Comparison of ENCODE assay signal across 19 cellular contexts in the genomic region with DNA sequence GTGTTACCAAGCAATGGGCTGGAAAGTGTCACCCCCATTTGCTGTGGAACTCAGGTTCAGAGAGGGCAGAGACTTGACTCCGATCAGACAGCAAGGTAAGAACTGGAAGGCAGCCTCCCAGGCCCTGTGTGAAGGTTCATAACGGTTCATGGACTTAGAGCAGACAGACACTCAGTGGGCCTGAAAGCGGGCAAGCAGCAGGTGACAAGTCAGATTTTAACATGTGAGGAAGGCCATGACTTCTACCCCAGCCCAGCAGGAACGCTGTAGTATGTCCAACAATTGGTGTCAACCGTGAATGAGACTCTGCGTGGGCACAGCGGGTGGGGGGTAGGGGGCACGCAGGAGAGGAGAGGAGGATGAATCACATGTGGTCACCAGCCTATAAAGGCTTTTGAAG.
DNase-seq lines count a peak whose midpoint lies in the region; ATAC-seq, FAIRE-seq and TF ChIP-seq lines count a peak whose summit lies in the region.
"Had no signal": no experiment of that assay in that cellular context is flagged by ENCODE, and none has a peak within 500 bp of the region (broad histone marks: within the 10 kb centered on the region; RNA-seq: fewer than 3 reads in every experiment).

No MANE protein-coding gene starts in this region.

- TF ChIP-seq EP300 in tibial nerve (IDR thresholded peaks at IDR 0.05), result no peak

- peak; percentile 54 for DNase-seq in activated effector memory CD4-positive, alpha-beta T cell treated with anti-CD3 and anti-CD28 coated beads, Interleukin-2, amount 50 U/mL, for 16 hours
- DNase-seq in activated effector memory CD4-positive, alpha-beta T cell treated with Interleukin-2 at 50 U/mL for 16 hours, result no peak
- DNase-seq in bronchial epithelial cell (ENCODE audit: low read depth), result no peak
- no peak for DNase-seq in naive B cell
- no peak for DNase-seq in tibial nerve (ENCODE audit: low spot score in 2 of 2)
- DNase-seq in H54 (ENCODE audit: insufficient read length, low spot score), result no peak
- no peak for DNase-seq in left lung
- DNase-seq: CD4-positive, alpha-beta memory T cell; DMS53; EL; KBM-7; NCI-H1105; NCI-H2081; NCI-H446 treated with DMSO at 0.1 percent for 48 hours had no signal

- H3K27ac Mint-ChIP-seq in naive B cell, result peak overlapping the region in 5 of 6 donors; percentile 5 to 90 (median 81)
- H3K27ac Mint-ChIP-seq: CD4-positive, alpha-beta memory T cell had no signal

- WGBS in tibial nerve, 2 donors, result 83 to 93% methylated on average over 8 of the region's 8 CpGs

- H3K27me3 Mint-ChIP-seq in naive B cell, result no peaks in the 10 kb centered on the region
- H3K27me3 Mint-ChIP-seq: CD4-positive, alpha-beta memory T cell had no signal

- peaks cover 51 to 86% (median 56%) of the 10 kb centered on the region in 3 donors for H3K4me1 Mint-ChIP-seq in naive B cell
- H3K4me1 Mint-ChIP-seq: CD4-positive, alpha-beta memory T cell had no signal

- no peaks in the 10 kb centered on the region for H3K36me3 ChIP-seq in bronchial epithelial cell (ENCODE audit: control insufficient read depth, insufficient read depth, low read length)
- peaks cover 0 to under 1% (median 0%) of the 10 kb centered on the region in 3 donors for H3K36me3 ChIP-seq in tibial nerve
- H3K36me3 ChIP-seq in left lung, result no peaks in the 10 kb centered on the region
- H3K36me3 ChIP-seq: BLaER1 had no signal

- no peaks in the 10 kb centered on the region for H3K9me3 ChIP-seq in tibial nerve
- H3K9me3 ChIP-seq in left lung, result no peaks in the 10 kb centered on the region
- H3K9me3 ChIP-seq: BLaER1 had no signal

- intact Hi-C loops in left lung (cut with DNase I), result no loop called here

- peaks cover 0 to 4% (median 0%) of the 10 kb centered on the region in 4 donors for H3K4me1 ChIP-seq in tibial nerve
- no peaks in the 10 kb centered on the region for H3K4me1 ChIP-seq in left lung

- peak overlapping the region in 2 of 8 donors; percentile 9 to 42 for H3K4me3 Mint-ChIP-seq in naive B cell
- H3K4me3 Mint-ChIP-seq: GM23338 had no signal

- TF ChIP-seq POLR2A in tibial nerve (IDR thresholded peaks at IDR 0.05) (no peak), H54 (IDR thresholded peaks at IDR 0.05; ENCODE audit: low read depth, low read length) (no peak)

- peak; percentile 40 for FAIRE-seq in bronchial epithelial cell (lab: Jason Lieb, UNC)
- no peak for FAIRE-seq in H54 (lab: Jason Lieb, UNC)
- FAIRE-seq: GM12878, RCC 7860 had no signal

- H3K36me3 Mint-ChIP-seq in naive B cell, result no peaks in the 10 kb centered on the region
- H3K36me3 Mint-ChIP-seq: CD4-positive, alpha-beta memory T cell had no signal

- TF ChIP-seq CTCF in bronchial epithelial cell (IDR thresholded peaks at IDR 0.05; ENCODE audit: insufficient read depth, low read length, severe bottlenecking) (no peak), tibial nerve (IDR thresholded peaks at IDR 0.05) (no peak), left lung (IDR thresholded peaks at IDR 0.05) (no peak)

- ATAC-seq in naive B cell (ENCODE audit: low read depth in 2 of 2), result no peak
- ATAC-seq in left lung, result no peak
- ATAC-seq: GM12878, GM23338, Right ventricle myocardium inferior had no signal

- no peak overlapping the region for H3K4me3 ChIP-seq in bronchial epithelial cell (ENCODE audit: low read depth, low read length)
- H3K4me3 ChIP-seq in tibial nerve, result no peak overlapping the region
- no peak overlapping the region for H3K4me3 ChIP-seq in left lung
- H3K4me3 ChIP-seq: BLaER1, GM12878, GM23338 had no signal

- H3K27me3 ChIP-seq in bronchial epithelial cell (ENCODE audit: control insufficient read depth, insufficient read depth, low read length) (no peaks in the 10 kb centered on the region), tibial nerve (no peaks in the 10 kb centered on the region), left lung (no peaks in the 10 kb centered on the region)
- H3K27me3 ChIP-seq: BLaER1 had no signal

- H3K27ac ChIP-seq in tibial nerve (no peak overlapping the region), left lung (no peak overlapping the region)
- H3K27ac ChIP-seq: BLaER1 had no signal

- H3K9me3 Mint-ChIP-seq in naive B cell, result peaks cover 0 to 1% (median 0%) of the 10 kb centered on the region in 7 donors
- H3K9me3 Mint-ChIP-seq: CD4-positive, alpha-beta memory T cell; GM23338 had no signal
